In the genomic region with DNA sequence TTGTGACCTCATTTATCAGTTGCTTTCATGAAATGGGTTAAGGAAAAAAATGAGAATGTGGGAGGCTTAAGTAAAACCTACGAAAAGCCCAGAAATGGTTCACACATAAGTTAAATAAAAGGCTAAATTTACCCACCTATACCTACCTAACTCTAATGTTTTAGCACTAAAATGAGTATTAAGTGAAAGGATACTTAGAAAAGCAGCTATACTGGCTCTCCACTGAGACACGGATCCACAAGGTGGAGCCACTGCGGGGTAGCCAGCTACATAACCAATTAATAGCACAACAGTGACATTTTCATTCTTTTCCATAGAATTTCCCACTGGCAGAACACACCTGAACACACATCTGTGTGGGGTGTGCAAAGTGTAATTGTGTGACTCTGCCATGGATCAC, we compare ENCODE assay signal across 8 cellular contexts.
DNase-seq lines count a peak whose midpoint lies in the region; ATAC-seq and TF ChIP-seq lines count a peak whose summit lies in the region.

No MANE protein-coding gene starts in this region.

- dilution Hi-C loops in mammary epithelial cell (cut with HindIII; ENCODE audit: low sequenced_read_pairs): no loop called here

- intact Hi-C loops in mammary epithelial cell (cut with micrococcal nuclease): loop anchor here (1.0 to 5.0 kb wide), 3 partner anchors 99 to 201 kb away; no protein-coding TSS in a partner anchor

- H3K27me3 ChIP-seq in mammary epithelial cell (ENCODE audit: insufficient read depth, low read length): no peaks in the 10 kb centered on the region
- H3K27me3 ChIP-seq in lung (ENCODE audit: control insufficient read depth, insufficient read depth): no peaks in the 10 kb centered on the region

- no peak overlapping the region for H3K4me2 ChIP-seq in mammary epithelial cell (ENCODE audit: insufficient read depth, low read depth, low read length)

- H3K9me3 ChIP-seq in mammary epithelial cell (replicated peaks; ENCODE audit: insufficient read depth, low read length) (no peaks in the 10 kb centered on the region), lung (ENCODE audit: control insufficient read depth in 2 of 2, insufficient read depth in 1 of 2, low read length in 1 of 2) (no peaks in the 10 kb centered on the region)

- WGBS in mammary epithelial cell (ENCODE audit: low coverage, missing lambda C conversion rate): 22% methylated on average over 3 of the region's 3 CpGs
- WGBS in lung, 2 donors: 52 to 58% methylated on average over 3 of the region's 3 CpGs

- H3K4me3 ChIP-seq in mammary epithelial cell (replicated peaks in 1 of 3; ENCODE audit: insufficient read depth in 1 of 3, low read depth in 2 of 3, low read length in 3 of 3) (no peak overlapping the region), lung (no peak overlapping the region)

- H3K36me3 ChIP-seq in mammary epithelial cell (ENCODE audit: insufficient read depth, low read length): no peaks in the 10 kb centered on the region
- no peaks in the 10 kb centered on the region for H3K36me3 ChIP-seq in lung (ENCODE audit: control insufficient read depth in 2 of 2, insufficient read depth in 2 of 2, low read length in 2 of 2)

- no peak overlapping the region for H3K9ac ChIP-seq in mammary epithelial cell (ENCODE audit: insufficient read depth, low read length)

- TF ChIP-seq CTCF in mammary epithelial cell (conservative IDR thresholded peaks at IDR 0.05 in 1 of 2, IDR thresholded peaks at IDR 0.05 in 1 of 2; ENCODE audit: extremely low read depth in 1 of 2, insufficient read depth in 1 of 2, low read depth in 1 of 2, low read length in 2 of 2): peak; percentile 49 to 80
- TF ChIP-seq CTCF in lung (IDR thresholded peaks at IDR 0.05; ENCODE audit: control extremely low read depth, extremely low read depth): peak; percentile 22

- DNase-seq in activated gamma-delta T cell treated with Interleukin-2 at 50 U/mL for 16 hours: peak; percentile 9
- no peak for DNase-seq in activated gamma-delta T cell (lab: John Stamatoyannopoulos, UW)
- peak; percentile 83 for DNase-seq in OCI-M1 (lab: John Stamatoyannopoulos, UW)
- DNase-seq in mammary epithelial cell: peak; percentile 29
- peak; percentile 41 for DNase-seq in lung (ENCODE audit: low spot score)
- DNase-seq in stimulated activated naive CD4-positive, alpha-beta T cell treated with Interleukin-2 at 50 U/mL for 16 hours (lab: John Stamatoyannopoulos, UW): no peak
- DNase-seq in SIG-M5 (lab: John Stamatoyannopoulos, UW): no peak

- H3K79me2 ChIP-seq in mammary epithelial cell (ENCODE audit: insufficient read depth, low read length): no peaks in the 10 kb centered on the region

- no TSS peak for BruUV-seq in mammary epithelial cell (replicated peaks; lab: Mats Ljungman, UMichigan)

- CTCF ChIA-PET in mammary epithelial cell (lab: Charles Lee; ENCODE audit: low non-redundant PET): interaction anchor here (0.7 to 1.0 kb wide), 2 partner anchors 102 to 275 kb away, joined by 3 to 12 read pairs; a partner anchor contains a TSS

- no peak for ATAC-seq in lung (ENCODE audit: insufficient read depth, low FRiP score)
- ATAC-seq in HG02840 (IDR thresholded peaks at IDR 0.05; ENCODE audit: low FRiP score, unreplicated experiment): no peak

- no peak overlapping the region for H3K27ac ChIP-seq in mammary epithelial cell (ENCODE audit: insufficient read depth, low read depth, low read length)
- H3K27ac ChIP-seq in lung (ENCODE audit: low read depth in 1 of 2, low read length in 1 of 2): no peak overlapping the region

- H3K4me1 ChIP-seq in mammary epithelial cell (ENCODE audit: insufficient read depth, low read length): peaks cover 7% of the 10 kb centered on the region
- peaks cover 5 to 11% of the 10 kb centered on the region in 2 donors for H3K4me1 ChIP-seq in lung (ENCODE audit: control insufficient read depth in 2 of 2, insufficient read depth in 2 of 2, low read length in 2 of 2)

- H4K20me1 ChIP-seq in mammary epithelial cell (ENCODE audit: insufficient read depth, low read length): no peaks in the 10 kb centered on the region

- H2AFZ ChIP-seq in mammary epithelial cell (ENCODE audit: low read depth, low read length): no peak overlapping the region

- in situ Hi-C loops in mammary epithelial cell (cut with MboI; ENCODE audit: low sequenced_read_pairs in 2 of 2): loop anchor here in 1 of 2 donors (5.0 kb wide), 1 partner anchor 100 kb away; a partner anchor contains a TSS

Comparison
In these comparisons a context has a peak if more than half of its experiments do, and no peak if none do; other contexts are left out.
1. DNase-seq: peak in activated gamma-delta T cell treated with Interleukin-2 at 50 U/mL for 16 hours (single experiment), OCI-M1 (single experiment), mammary epithelial cell (single experiment) and lung (single experiment); none in activated gamma-delta T cell (single experiment), stimulated activated naive CD4-positive, alpha-beta T cell treated with Interleukin-2 at 50 U/mL for 16 hours (single experiment) and SIG-M5 (single experiment).